ENCODE assay signal across 15 cellular contexts in genomic region chr11:8789864-8790263, GRCh38.
DNase-seq lines count a peak whose midpoint lies in the region; ATAC-seq and TF ChIP-seq lines count a peak whose summit lies in the region.
"Had no signal": no experiment of that assay in that cellular context is flagged by ENCODE, and none has a peak within 500 bp of the region (broad histone marks: within the 10 kb centered on the region; RNA-seq: fewer than 3 reads in every experiment).

No MANE protein-coding gene starts in this region.

- H3K27me3 ChIP-seq in Panc1 (ENCODE audit: control insufficient read depth, insufficient read depth, low read length) = no peaks in the 10 kb centered on the region

- H3K9me3 ChIP-seq in Panc1 (ENCODE audit: control insufficient read depth, insufficient read depth, low read depth, low read length) = no peaks in the 10 kb centered on the region

- intact Hi-C loops in Panc1 (cut with micrococcal nuclease; ENCODE audit: unreplicated experiment) = no loop called here

- H3K27me3 Mint-ChIP-seq in endothelial cell (ENCODE audit: unreplicated experiment) = peaks cover 6% of the 10 kb centered on the region
- peaks cover 4% of the 10 kb centered on the region for H3K27me3 Mint-ChIP-seq in nephron progenitor cell (ENCODE audit: low read depth, poor library complexity)

- no peak overlapping the region for H3K27ac Mint-ChIP-seq in endothelial cell (ENCODE audit: unreplicated experiment)
- H3K27ac Mint-ChIP-seq in nephron progenitor cell = peak overlapping the region; percentile 8

- DNase-seq in Panc1 (ENCODE audit: low read depth, low spot score) = no peak
- no peak for DNase-seq in endothelial cell (ENCODE audit: low spot score)
- no peak for DNase-seq in nephron progenitor cell
- no peak for DNase-seq in caudate nucleus (lab: John Stamatoyannopoulos, UW)
- DNase-seq in NCI-H82 (lab: John Stamatoyannopoulos, UW) = no peak
- DNase-seq in germinal center (ENCODE audit: low spot score) = no peak
- no peak for DNase-seq in SW480 (ENCODE audit: low spot score)
- DNase-seq: COR-L47, EL, H7, Kasumi-1, NCI-H187, NCI-H226, NCI-H526 treated with DMSO at 0.1 percent for 48 hours, RPMI8226 had no signal

- H3K36me3 Mint-ChIP-seq in endothelial cell (ENCODE audit: low read depth, unreplicated experiment) = peaks cover 2% of the 10 kb centered on the region
- H3K36me3 Mint-ChIP-seq in nephron progenitor cell (ENCODE audit: low read depth) = peaks cover 5% of the 10 kb centered on the region

- H3K9me3 Mint-ChIP-seq in endothelial cell (ENCODE audit: unreplicated experiment) (no peaks in the 10 kb centered on the region), nephron progenitor cell (no peaks in the 10 kb centered on the region)

- POLR2A ChIA-PET in Panc1 (lab: Charles Lee) = no interaction called here

- no peaks in the 10 kb centered on the region for H3K36me3 ChIP-seq in Panc1 (ENCODE audit: control insufficient read depth, insufficient read depth, low read length)

- no TSS peak for BruUV-seq in Panc1 (replicated peaks; lab: Mats Ljungman, UMichigan)

- peak overlapping the region; percentile 2 for H3K4me3 Mint-ChIP-seq in endothelial cell (ENCODE audit: unreplicated experiment)
- no peak overlapping the region for H3K4me3 Mint-ChIP-seq in nephron progenitor cell

- H3K27ac ChIP-seq in Panc1 (ENCODE audit: low read length) (no peak overlapping the region), caudate nucleus (ENCODE audit: low read depth, low read length) (no peak overlapping the region)

- no peak for TF ChIP-seq CTCF in Panc1 (IDR thresholded peaks at IDR 0.05)
- TF ChIP-seq CTCF in endothelial cell (IDR thresholded peaks at IDR 0.05; ENCODE audit: unreplicated experiment) = no peak
- no peak for TF ChIP-seq CTCF in nephron progenitor cell (IDR thresholded peaks at IDR 0.05)

- 0 out of 2 replicates have a peak, but pooled peaks have one; percentile 24 for ATAC-seq in Panc1

- in situ Hi-C loops in Panc1 (cut with HindIII; ENCODE audit: low pct_unique_long_range_greater_than_20kb, low sequenced_read_pairs) = no loop called here

- peaks cover 42% of the 10 kb centered on the region for H3K4me1 Mint-ChIP-seq in endothelial cell (ENCODE audit: unreplicated experiment)
- no peaks in the 10 kb centered on the region for H3K4me1 Mint-ChIP-seq in nephron progenitor cell

- H3K4me1 ChIP-seq in Panc1 (ENCODE audit: control insufficient read depth, insufficient read depth, low read length) = no peaks in the 10 kb centered on the region

- no peak overlapping the region for H3K4me3 ChIP-seq in Panc1 (ENCODE audit: low read depth in 2 of 2, low read length in 2 of 2)

- CTCF ChIA-PET in Panc1 (lab: Charles Lee) = no interaction called here
